Comparison of ENCODE assay signal across 30 cellular contexts in genomic region chrX:49202022-49202421, GRCh38. TPM values are rescaled to one million over a fixed set of nuclear protein-coding genes. Genes with fewer than 3 reads are reported as not detected.
"Had no signal": no experiment of that assay in that cellular context is flagged by ENCODE, and none has a peak within 500 bp of the region (broad histone marks: within the 10 kb centered on the region; RNA-seq: fewer than 3 reads in every experiment).

No MANE protein-coding gene starts in this region.

- H3K9me3 ChIP-seq: left ventricle myocardium inferior, prostate gland, right atrium auricular region, thyroid gland, upper lobe of right lung had no signal

- H3K4me3 Mint-ChIP-seq: activated CD4-positive, alpha-beta T cell treated with anti-CD3 and anti-CD28 coated beads for 36 hours; activated naive CD4-positive, alpha-beta T cell treated with anti-CD3 and anti-CD28 coated beads, Interleukin-2, amount 10 ng/mL, durations not matched to agents 7 days and 5 days; activated naive CD8-positive, alpha-beta T cell treated with anti-CD3 and anti-CD28 coated beads, Interleukin-2, amount 50 U/mL, for 24 hours; activated T-cell treated with anti-CD3 and anti-CD28 coated beads, Interleukin-2, amount 50 U/mL, for 72 hours; immature natural killer cell; naive thymus-derived CD8-positive, alpha-beta T cell; neural progenitor cell; T-helper 1 cell treated with Interleukin-12 subunit alpha and Interleukin-12 subunit beta and Interleukin-4 antibody, amounts not matched to agents 30 μg/mL and 1 μg/mL, for 36 hours; WTC11 had no signal

- H3K36me3 Mint-ChIP-seq: activated naive CD4-positive, alpha-beta T cell treated with anti-CD3 and anti-CD28 coated beads, Interleukin-2, amount 10 ng/mL, durations not matched to agents 7 days and 5 days; immature natural killer cell; naive thymus-derived CD8-positive, alpha-beta T cell; neural progenitor cell; WTC11 had no signal

- H3K9me3 Mint-ChIP-seq: activated naive CD4-positive, alpha-beta T cell treated with anti-CD3 and anti-CD28 coated beads, Interleukin-2, amount 10 ng/mL, durations not matched to agents 7 days and 5 days; activated naive CD8-positive, alpha-beta T cell treated with anti-CD3 and anti-CD28 coated beads, Interleukin-2, amount 50 U/mL, for 24 hours; activated T-cell treated with anti-CD3 and anti-CD28 coated beads, Interleukin-2, amount 50 U/mL, for 72 hours; immature natural killer cell; naive thymus-derived CD8-positive, alpha-beta T cell; T-helper 1 cell treated with Interleukin-12 subunit alpha and Interleukin-12 subunit beta and Interleukin-4 antibody, amounts not matched to agents 30 μg/mL and 1 μg/mL, for 36 hours; WTC11 had no signal

- H3K27me3 ChIP-seq: brain microvascular endothelial cell, hepatocyte, right atrium auricular region, thyroid gland, upper lobe of right lung had no signal

- ATAC-seq: activated CD4-positive, alpha-beta T cell treated with anti-CD3 and anti-CD28 coated beads for 36 hours; activated naive CD8-positive, alpha-beta T cell treated with anti-CD3 and anti-CD28 coated beads, Interleukin-2, amount 50 U/mL, for 24 hours; activated T-cell treated with anti-CD3 and anti-CD28 coated beads, Interleukin-2, amount 50 U/mL, for 72 hours; naive thymus-derived CD8-positive, alpha-beta T cell; stimulated activated naive CD8-positive, alpha-beta T cell treated with anti-CD3 and anti-CD28 coated beads, Interleukin-15, Interleukin-2, amounts not matched to agents 100 U/mL and 50 U/mL, for 24 hours; upper lobe of right lung; WTC11 had no signal

- H3K27ac Mint-ChIP-seq: activated CD4-positive, alpha-beta T cell treated with anti-CD3 and anti-CD28 coated beads for 36 hours; activated naive CD4-positive, alpha-beta T cell treated with anti-CD3 and anti-CD28 coated beads, Interleukin-2, amount 10 ng/mL, durations not matched to agents 7 days and 5 days; activated naive CD8-positive, alpha-beta T cell treated with anti-CD3 and anti-CD28 coated beads, Interleukin-2, amount 50 U/mL, for 24 hours; activated T-cell treated with anti-CD3 and anti-CD28 coated beads, Interleukin-2, amount 50 U/mL, for 72 hours; immature natural killer cell; naive thymus-derived CD8-positive, alpha-beta T cell; neural progenitor cell; T-helper 1 cell treated with Interleukin-12 subunit alpha and Interleukin-12 subunit beta and Interleukin-4 antibody, amounts not matched to agents 30 μg/mL and 1 μg/mL, for 36 hours; WTC11 had no signal

- H3K4me1 ChIP-seq: neural progenitor cell, prostate gland, right atrium auricular region had no signal

- H3K4me3 ChIP-seq: hepatocyte, left ventricle myocardium inferior, neural progenitor cell, prostate gland, right atrium auricular region, thyroid gland, upper lobe of right lung had no signal

- H3K36me3 ChIP-seq: brain microvascular endothelial cell, left ventricle myocardium inferior, neural progenitor cell, prostate gland, right atrium auricular region, thyroid gland, upper lobe of right lung had no signal

- H3K27me3 Mint-ChIP-seq: activated CD4-positive, alpha-beta T cell treated with anti-CD3 and anti-CD28 coated beads for 36 hours; activated naive CD8-positive, alpha-beta T cell treated with anti-CD3 and anti-CD28 coated beads, Interleukin-2, amount 50 U/mL, for 24 hours; naive thymus-derived CD8-positive, alpha-beta T cell had no signal

- H3K27ac ChIP-seq: brain microvascular endothelial cell, hepatocyte, left ventricle myocardium inferior, neural progenitor cell, prostate gland, right atrium auricular region, thyroid gland, upper lobe of right lung had no signal

- DNase-seq: activated CD4-positive, alpha-beta T cell treated with anti-CD3 and anti-CD28 coated beads for 36 hours; activated CD4-positive, alpha-beta T cell treated with anti-CD3 and anti-CD28 coated beads, Interleukin-2, amount 50 U/mL, for 4 hours; activated CD8-positive, alpha-beta memory T cell treated with anti-CD3 and anti-CD28 coated beads for 24 hours; activated effector memory CD4-positive, alpha-beta T cell treated with Interleukin-2 at 50 U/mL for 16 hours; activated naive CD4-positive, alpha-beta T cell treated with anti-CD3 and anti-CD28 coated beads, Interleukin-2, amount 10 ng/mL, durations not matched to agents 7 days and 5 days; activated naive CD8-positive, alpha-beta T cell treated with anti-CD3 and anti-CD28 coated beads, Interleukin-2, amount 50 U/mL, for 24 hours; activated T-cell treated with anti-CD3 and anti-CD28 coated beads, Interleukin-2, amount 50 U/mL, for 72 hours; brain microvascular endothelial cell; caudate nucleus; dermis blood vessel endothelial cell; effector CD8-positive, alpha-beta T cell; erythroblast; foreskin fibroblast; immature natural killer cell; left ventricle myocardium inferior; naive thymus-derived CD8-positive, alpha-beta T cell; stimulated activated CD4-positive, alpha-beta T cell treated with anti-CD3 and anti-CD28 coated beads, Interleukin-12 subunit alpha, Interleukin-12 subunit beta, amount 100 ng/mL, for 4 hours; stimulated activated CD4-positive, alpha-beta T cell treated with anti-CD3 and anti-CD28 coated beads, Interleukin-4, amount 100 ng/mL, for 4 hours; stimulated activated naive CD8-positive, alpha-beta T cell treated with anti-CD3 and anti-CD28 coated beads, Interleukin-15, Interleukin-2, amounts not matched to agents 100 U/mL and 50 U/mL, for 24 hours; substantia nigra; T1000; thyroid gland; upper lobe of right lung had no signal

RNA-seq across cellular contexts. Expression of gene CACNA1F, which starts 31.1 kb away (rescaled TPM):
- total RNA-seq: kidney epithelial cell had no signal
